7 cellular contexts compared by ENCODE assay signal in genomic region chrX:155026727-155027508, GRCh38. TPM values are rescaled to one million over a fixed set of nuclear protein-coding genes. Genes with fewer than 3 reads are reported as not detected.
DNase-seq lines count a peak whose midpoint lies in the region; ATAC-seq and TF ChIP-seq lines count a peak whose summit lies in the region.

TSS of gene FUNDC2 (plus strand) at chrX:155026844. CDS start at chrX:155026939, 95 bp downstream.

- H3K4me3 ChIP-seq in hepatocyte (peak within 1 kb of the TSS; percentile 48), retinal pigment epithelial cell (ENCODE audit: low read length) (peak within 1 kb of the TSS; percentile 55)

- peaks cover 36% of the 10 kb centered on the region for H3K79me2 ChIP-seq in hepatocyte

- H3K27ac ChIP-seq in hepatocyte, result peak within 1 kb of the TSS; percentile 100

- DNase-seq in NCI-H2081 treated with DMSO at 0.1 percent for 48 hours (lab: John Stamatoyannopoulos, UW) (peak; percentile 43), T1000 (lab: John Stamatoyannopoulos, UW) (peak; percentile 77), astrocyte of the hippocampus (ENCODE audit: low read depth, low spot score) (peak; percentile 95), hepatocyte (ENCODE audit: low spot score) (peak; percentile 94), retinal pigment epithelial cell (ENCODE audit: low read depth) (peak; percentile 61)

- peak within 1 kb of the TSS; percentile 75 for H3K4me2 ChIP-seq in hepatocyte

- no peaks in the 10 kb centered on the region for H4K20me1 ChIP-seq in hepatocyte (ENCODE audit: insufficient read depth, poor library complexity, severe bottlenecking)

- ATAC-seq in GM18519 (IDR thresholded peaks at IDR 0.05; ENCODE audit: low FRiP score, unreplicated experiment), result peak; percentile 77
- ATAC-seq in HG03045 (IDR thresholded peaks at IDR 0.05; ENCODE audit: unreplicated experiment), result peak; percentile 92

- no peaks in the 10 kb centered on the region for H3K36me3 ChIP-seq in hepatocyte (replicated peaks; ENCODE audit: insufficient read depth, low read depth)

- TF ChIP-seq CTCF in hepatocyte (IDR thresholded peaks at IDR 0.05; ENCODE audit: poor library complexity), result no peak
- no peak for TF ChIP-seq CTCF in retinal pigment epithelial cell (conservative IDR thresholded peaks at IDR 0.05; ENCODE audit: low read depth, low read length)

- no peaks in the 10 kb centered on the region for H3K27me3 ChIP-seq in hepatocyte

- no peaks in the 10 kb centered on the region for H3K9me2 ChIP-seq in hepatocyte (replicated peaks; ENCODE audit: insufficient read depth)

- WGBS in hepatocyte (ENCODE audit: low lambda C conversion rate, missing lambda C conversion rate), result 46% methylated on average over 77 of the region's 82 CpGs

- peak within 1 kb of the TSS; percentile 16 for H2AFZ ChIP-seq in hepatocyte

- H3K4me1 ChIP-seq in hepatocyte (ENCODE audit: insufficient read depth), result no peaks in the 10 kb centered on the region

- no peaks in the 10 kb centered on the region for H3K9me3 ChIP-seq in hepatocyte (ENCODE audit: low read depth)

RNA-seq across cellular contexts. Expression of gene FUNDC2, which starts in this region (rescaled TPM):
- total RNA-seq in hepatocyte, result 57.7 and 65.7 TPM in 2 replicates
- polyA plus RNA-seq in hepatocyte, result 87.5 and 103 TPM in 2 replicates

Comparison
In these comparisons a context has a peak if more than half of its experiments do, and no peak if none do; other contexts are left out.
1. Peak in every context shown above with its lines: DNase-seq, ATAC-seq, H3K4me3 ChIP-seq and H3K27ac ChIP-seq.
2. DNase-seq: peak in every context shown above with its lines; median percentile 95 in astrocyte of the hippocampus; 94 in hepatocyte; 77 in T1000; 61 in retinal pigment epithelial cell; 43 in NCI-H2081 treated with DMSO at 0.1 percent for 48 hours.